10 cellular contexts compared by ENCODE assay signal in genomic region chr17:75084039-75084660, GRCh38. TPM values are rescaled to one million over a fixed set of nuclear protein-coding genes. Genes with fewer than 3 reads are reported as not detected.
DNase-seq lines count a peak whose midpoint lies in the region; TF ChIP-seq lines count a peak whose summit lies in the region.
"Had no signal": no experiment of that assay in that cellular context is flagged by ENCODE, and none has a peak within 500 bp of the region (broad histone marks: within the 10 kb centered on the region; RNA-seq: fewer than 3 reads in every experiment).

No MANE protein-coding gene starts in this region.

- H3K36me3 ChIP-seq in mesodermal cell (ENCODE audit: control insufficient read depth, insufficient read depth, low read length): no peaks in the 10 kb centered on the region
- no peaks in the 10 kb centered on the region for H3K36me3 ChIP-seq in uterus
- H3K36me3 ChIP-seq: cardiac muscle cell had no signal

- H3K4me1 ChIP-seq in mesodermal cell (ENCODE audit: control insufficient read depth, insufficient read depth, low read length, poor library complexity, severe bottlenecking) (peaks cover 18% of the 10 kb centered on the region), uterus (peaks cover 0 to 7% of the 10 kb centered on the region in 2 donors)

- 72 to 78% methylated on average over 10 to 14 of the region's 14 CpGs for WGBS in mesodermal cell (ENCODE audit: insufficient coverage in 2 of 2), 2 experiments

- H3K27me3 ChIP-seq in uterus: no peaks in the 10 kb centered on the region
- H3K27me3 ChIP-seq: cardiac muscle cell had no signal

- no peak for TF ChIP-seq POLR2A in uterus (IDR thresholded peaks at IDR 0.05)

- no peaks in the 10 kb centered on the region for H3K9me3 ChIP-seq in mesodermal cell (ENCODE audit: control insufficient read depth, low read length)
- no peaks in the 10 kb centered on the region for H3K9me3 ChIP-seq in uterus

- H3K4me3 ChIP-seq in mesodermal cell (ENCODE audit: extremely low read depth, insufficient read depth, low read length, poor library complexity, severe bottlenecking): no peak overlapping the region
- no peak overlapping the region for H3K4me3 ChIP-seq in uterus
- H3K4me3 ChIP-seq: cardiac muscle cell had no signal

- TF ChIP-seq CTCF in VCaP (conservative IDR thresholded peaks at IDR 0.05) (no peak), uterus (IDR thresholded peaks at IDR 0.05) (no peak)

- H3K27ac ChIP-seq in VCaP (peak overlapping the region; percentile 25), mesodermal cell (ENCODE audit: low read depth, low read length, severe bottlenecking) (peak overlapping the region; percentile 41), uterus (no peak overlapping the region)
- H3K27ac ChIP-seq: 22Rv1, cardiac muscle cell had no signal

- DNase-seq in DMS 273 (lab: John Stamatoyannopoulos, UW; ENCODE audit: unreplicated experiment): peak; percentile 37
- no peak for DNase-seq in DMS 273 treated with DMSO at 0.1 percent for 48 hours (lab: John Stamatoyannopoulos, UW)
- no peak for DNase-seq in uterus
- no peak for DNase-seq in 8988T
- DNase-seq: activated B cell treated with CpG ODN at 0.5 μM for 24 hours, naive B cell had no signal

- intact Hi-C loops in uterus (cut with DNase I; ENCODE audit: low total_unique reads): no loop called here

RNA-seq across cellular contexts. Expression of gene SLC16A5, which starts 3.6 kb away (rescaled TPM):
- 20.1 TPM for polyA plus RNA-seq in mesodermal cell (2013, experiment 1 of 2)
- polyA plus RNA-seq in mesodermal cell (2013, experiment 2 of 2): 19.1 TPM
- 10 to 100 TPM in 2 of 4 donors, 1 to 10 TPM in 1, not detected in 1; 4.1 to 17.5 (median 12.1) TPM for total RNA-seq in uterus

RNA-seq across cellular contexts. Expression of gene ARMC7, which starts 25.6 kb away (rescaled TPM):
- polyA plus RNA-seq in mesodermal cell (2013, experiment 1 of 2): 10.1 TPM
- 10.2 TPM for polyA plus RNA-seq in mesodermal cell (2013, experiment 2 of 2)
- 1 to 10 TPM in 2 of 4 donors, under 1 TPM in 2; 0.29 to 9.2 (median 2.0) TPM for total RNA-seq in uterus

RNA-seq across cellular contexts. Expression of gene KCTD2, which starts 37.1 kb away (rescaled TPM):
- 22.7 TPM for polyA plus RNA-seq in mesodermal cell (2013, experiment 1 of 2)
- 19.3 TPM for polyA plus RNA-seq in mesodermal cell (2013, experiment 2 of 2)
- 10 to 100 TPM in 2 of 4 donors, 1 to 10 TPM in 2; 2.4 to 39.0 (median 15.0) TPM for total RNA-seq in uterus

RNA-seq across cellular contexts. Expression of gene ATP5PD, which starts 37.4 kb away (rescaled TPM):
- 183 TPM for polyA plus RNA-seq in mesodermal cell (2013, experiment 1 of 2)
- polyA plus RNA-seq in mesodermal cell (2013, experiment 2 of 2): 197 TPM
- 100 to 1,000 TPM; 117 to 282 (median 168) TPM for total RNA-seq in uterus

RNA-seq across cellular contexts. Expression of gene NT5C, which starts 47.4 kb away (rescaled TPM):
- polyA plus RNA-seq in mesodermal cell (2013, experiment 1 of 2): 51.3 TPM
- 43.2 TPM for polyA plus RNA-seq in mesodermal cell (2013, experiment 2 of 2)
- 10 to 100 TPM; 30.2 to 60.0 (median 44.9) TPM for total RNA-seq in uterus

Comparison
In these comparisons a context has a peak if more than half of its experiments do, and no peak if none do; other contexts are left out.
1. H3K27ac ChIP-seq: peak in VCaP (single experiment) and mesodermal cell (single experiment); none in uterus (0 of 2).